ENCODE assay signal across 1 cellular context in the genomic region with DNA sequence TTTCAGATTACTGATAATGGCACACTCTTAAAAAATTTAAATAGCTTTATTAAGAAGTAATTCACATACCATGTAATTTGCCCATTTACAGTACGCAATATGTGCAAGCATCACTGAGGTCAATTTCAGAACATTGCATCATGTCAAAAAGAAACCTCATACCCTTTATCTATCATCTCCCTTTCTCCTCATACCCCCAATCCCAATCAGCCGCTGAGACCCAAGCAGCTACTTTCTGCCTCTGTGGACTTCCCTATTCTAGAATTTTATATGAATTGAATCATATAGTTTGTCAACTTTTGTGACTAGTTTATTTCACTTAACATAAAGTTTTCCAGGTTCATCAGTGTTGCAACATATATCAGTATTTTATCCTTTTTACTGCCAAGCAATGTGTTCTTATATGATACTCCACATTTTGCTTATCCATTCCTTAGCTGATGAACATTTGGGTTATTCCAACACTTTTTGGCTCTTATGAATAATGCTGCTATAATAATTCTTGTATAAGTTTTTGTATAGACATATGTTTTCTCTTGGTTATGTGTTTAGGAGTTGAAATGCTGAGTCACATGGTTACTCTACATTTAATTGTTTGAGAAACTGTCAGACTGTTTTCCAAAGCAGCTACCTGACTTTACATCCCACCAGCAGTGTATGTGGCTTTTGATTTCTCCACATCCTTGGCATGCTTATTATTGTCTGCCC.
A peak's percentile ranks its signal among the peaks of the same experiment; 100 is the strongest.
TF ChIP-seq lines count a peak whose summit lies in the region.

No MANE protein-coding gene starts in this region.

TF ChIP-seq in HCT116, 20 proteins besides CTCF, POLR2A, EP300 and RAD21:
- TF ChIP-seq CEBPB (IDR thresholded peaks at IDR 0.05; ENCODE audit: low read depth), result peak; percentile 65
- TF ChIP-seq, protein P1, sequence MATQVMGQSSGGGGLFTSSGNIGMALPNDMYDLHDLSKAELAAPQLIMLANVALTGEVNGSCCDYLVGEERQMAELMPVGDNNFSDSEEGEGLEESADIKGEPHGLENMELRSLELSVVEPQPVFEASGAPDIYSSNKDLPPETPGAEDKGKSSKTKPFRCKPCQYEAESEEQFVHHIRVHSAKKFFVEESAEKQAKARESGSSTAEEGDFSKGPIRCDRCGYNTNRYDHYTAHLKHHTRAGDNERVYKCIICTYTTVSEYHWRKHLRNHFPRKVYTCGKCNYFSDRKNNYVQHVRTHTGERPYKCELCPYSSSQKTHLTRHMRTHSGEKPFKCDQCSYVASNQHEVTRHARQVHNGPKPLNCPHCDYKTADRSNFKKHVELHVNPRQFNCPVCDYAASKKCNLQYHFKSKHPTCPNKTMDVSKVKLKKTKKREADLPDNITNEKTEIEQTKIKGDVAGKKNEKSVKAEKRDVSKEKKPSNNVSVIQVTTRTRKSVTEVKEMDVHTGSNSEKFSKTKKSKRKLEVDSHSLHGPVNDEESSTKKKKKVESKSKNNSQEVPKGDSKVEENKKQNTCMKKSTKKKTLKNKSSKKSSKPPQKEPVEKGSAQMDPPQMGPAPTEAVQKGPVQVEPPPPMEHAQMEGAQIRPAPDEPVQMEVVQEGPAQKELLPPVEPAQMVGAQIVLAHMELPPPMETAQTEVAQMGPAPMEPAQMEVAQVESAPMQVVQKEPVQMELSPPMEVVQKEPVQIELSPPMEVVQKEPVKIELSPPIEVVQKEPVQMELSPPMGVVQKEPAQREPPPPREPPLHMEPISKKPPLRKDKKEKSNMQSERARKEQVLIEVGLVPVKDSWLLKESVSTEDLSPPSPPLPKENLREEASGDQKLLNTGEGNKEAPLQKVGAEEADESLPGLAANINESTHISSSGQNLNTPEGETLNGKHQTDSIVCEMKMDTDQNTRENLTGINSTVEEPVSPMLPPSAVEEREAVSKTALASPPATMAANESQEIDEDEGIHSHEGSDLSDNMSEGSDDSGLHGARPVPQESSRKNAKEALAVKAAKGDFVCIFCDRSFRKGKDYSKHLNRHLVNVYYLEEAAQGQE (IDR thresholded peaks at IDR 0.05; ENCODE audit: low read depth), result no peak
